ENCODE assay signal across 10 cellular contexts in the genomic region with DNA sequence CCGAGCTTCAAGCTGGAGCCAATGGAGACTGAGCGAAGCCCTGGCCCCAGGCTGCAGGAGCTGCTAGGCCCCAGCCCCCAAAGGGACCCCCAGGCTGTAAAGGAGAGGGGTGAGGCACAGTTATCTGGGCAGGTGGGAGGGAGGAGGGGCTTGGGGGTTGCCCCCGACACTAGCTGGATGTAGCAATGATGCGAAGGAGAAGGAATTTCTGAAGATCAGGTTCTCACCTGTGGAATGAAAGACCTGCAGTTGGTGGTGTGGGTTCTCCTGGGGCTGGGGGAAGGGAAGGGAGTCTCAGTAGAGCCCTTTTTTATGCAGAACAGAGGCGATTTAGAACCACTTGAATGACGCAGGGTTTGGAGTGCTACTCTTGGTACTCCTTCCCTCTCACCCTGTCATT. TPM values are rescaled to one million over a fixed set of nuclear protein-coding genes. Genes with fewer than 3 reads are reported as not detected.
DNase-seq lines count a peak whose midpoint lies in the region; ATAC-seq and TF ChIP-seq lines count a peak whose summit lies in the region.
"Had no signal": no experiment of that assay in that cellular context is flagged by ENCODE, and none has a peak within 500 bp of the region (broad histone marks: within the 10 kb centered on the region; RNA-seq: fewer than 3 reads in every experiment).

No MANE protein-coding gene starts in this region.

- no peak for ATAC-seq in activated naive CD4-positive, alpha-beta T cell treated with anti-CD3 and anti-CD28 coated beads, Interleukin-2, amount 50 U/mL, for 72 hours
- no peak for ATAC-seq in thoracic aorta (ENCODE audit: insufficient number of reproducible peaks, low FRiP score, low read depth)

- H3K4me3 Mint-ChIP-seq in activated naive CD4-positive, alpha-beta T cell treated with anti-CD3 and anti-CD28 coated beads, Interleukin-2, amount 10 ng/mL, durations not matched to agents 7 days and 5 days = peak overlapping the region; percentile 85
- peak overlapping the region; percentile 97 for H3K4me3 Mint-ChIP-seq in activated naive CD8-positive, alpha-beta T cell treated with anti-CD3 and anti-CD28 coated beads for 36 hours
- H3K4me3 Mint-ChIP-seq in immature natural killer cell = peak overlapping the region; percentile 39 to 91 (median 80)

- H3K36me3 Mint-ChIP-seq in activated naive CD4-positive, alpha-beta T cell treated with anti-CD3 and anti-CD28 coated beads, Interleukin-2, amount 10 ng/mL, durations not matched to agents 7 days and 5 days = peaks cover 64% of the 10 kb centered on the region
- peaks cover 67 to 72% of the 10 kb centered on the region in 2 donors for H3K36me3 Mint-ChIP-seq in activated naive CD4-positive, alpha-beta T cell treated with anti-CD3 and anti-CD28 coated beads, Interleukin-2, amount 50 U/mL, for 72 hours
- H3K36me3 Mint-ChIP-seq in activated naive CD8-positive, alpha-beta T cell treated with anti-CD3 and anti-CD28 coated beads for 36 hours = peaks cover 65% of the 10 kb centered on the region
- H3K36me3 Mint-ChIP-seq in immature natural killer cell = peaks cover 27 to 48% (median 42%) of the 10 kb centered on the region in 3 donors

- H3K36me3 ChIP-seq in thoracic aorta = peaks cover 33% of the 10 kb centered on the region

- no peak for DNase-seq in activated naive CD4-positive, alpha-beta T cell treated with anti-CD3 and anti-CD28 coated beads, Interleukin-2, amount 10 ng/mL, durations not matched to agents 7 days and 5 days
- DNase-seq in activated naive CD4-positive, alpha-beta T cell treated with anti-CD3 and anti-CD28 coated beads, Interleukin-2, amount 50 U/mL, for 72 hours (ENCODE audit: low spot score in 2 of 2) = no peak
- DNase-seq in activated naive CD8-positive, alpha-beta T cell treated with anti-CD3 and anti-CD28 coated beads for 36 hours = no peak
- DNase-seq in immature natural killer cell (no peak), thoracic aorta (ENCODE audit: low spot score) (no peak), amygdala (lab: John Stamatoyannopoulos, UW) (no peak), OCI-M1 (lab: John Stamatoyannopoulos, UW) (no peak), putamen (ENCODE audit: low spot score) (no peak)

- peaks cover 14 to 28% of the 10 kb centered on the region in 2 donors for H3K4me1 ChIP-seq in thoracic aorta (ENCODE audit: control insufficient read depth in 1 of 2, low read depth in 2 of 2)

- H3K4me3 ChIP-seq in thoracic aorta = peak overlapping the region; percentile 84

- CTCF ChIA-PET in activated naive CD4-positive, alpha-beta T cell treated with anti-CD3 and anti-CD28 coated beads, Interleukin-2, amount 10 ng/mL, durations not matched to agents 7 days and 5 days (lab: Charles Lee) = no interaction called here

- TF ChIP-seq CTCF in thoracic aorta (IDR thresholded peaks at IDR 0.05) = no peak

- peaks cover 46% of the 10 kb centered on the region for H3K9me3 Mint-ChIP-seq in activated naive CD4-positive, alpha-beta T cell treated with anti-CD3 and anti-CD28 coated beads, Interleukin-2, amount 10 ng/mL, durations not matched to agents 7 days and 5 days
- H3K9me3 Mint-ChIP-seq in activated naive CD4-positive, alpha-beta T cell treated with anti-CD3 and anti-CD28 coated beads, Interleukin-2, amount 50 U/mL, for 72 hours = peaks cover 0 to 10% of the 10 kb centered on the region in 2 donors
- peaks cover 37% of the 10 kb centered on the region for H3K9me3 Mint-ChIP-seq in activated naive CD8-positive, alpha-beta T cell treated with anti-CD3 and anti-CD28 coated beads for 36 hours
- peaks cover 6 to 30% (median 21%) of the 10 kb centered on the region in 6 donors for H3K9me3 Mint-ChIP-seq in immature natural killer cell

- H3K27me3 ChIP-seq in thoracic aorta (replicated peaks; ENCODE audit: insufficient read depth) = no peaks in the 10 kb centered on the region

- peaks cover 25% of the 10 kb centered on the region for H3K9me3 ChIP-seq in thoracic aorta

- H3K4me1 Mint-ChIP-seq in activated naive CD4-positive, alpha-beta T cell treated with anti-CD3 and anti-CD28 coated beads, Interleukin-2, amount 10 ng/mL, durations not matched to agents 7 days and 5 days = peaks cover 31% of the 10 kb centered on the region
- peaks cover 18% of the 10 kb centered on the region for H3K4me1 Mint-ChIP-seq in activated naive CD8-positive, alpha-beta T cell treated with anti-CD3 and anti-CD28 coated beads for 36 hours
- peaks cover 39 to 51% of the 10 kb centered on the region in 2 donors for H3K4me1 Mint-ChIP-seq in immature natural killer cell

- H3K27ac ChIP-seq in thoracic aorta = no peak overlapping the region
- H3K27ac ChIP-seq: RWPE1 had no signal

- H3K27ac Mint-ChIP-seq in activated naive CD4-positive, alpha-beta T cell treated with anti-CD3 and anti-CD28 coated beads, Interleukin-2, amount 10 ng/mL, durations not matched to agents 7 days and 5 days = peak overlapping the region; percentile 87
- H3K27ac Mint-ChIP-seq in activated naive CD4-positive, alpha-beta T cell treated with anti-CD3 and anti-CD28 coated beads, Interleukin-2, amount 50 U/mL, for 72 hours = no peak overlapping the region
- peak overlapping the region; percentile 52 for H3K27ac Mint-ChIP-seq in activated naive CD8-positive, alpha-beta T cell treated with anti-CD3 and anti-CD28 coated beads for 36 hours
- H3K27ac Mint-ChIP-seq in immature natural killer cell = peak overlapping the region in 4 of 6 donors; percentile 22 to 96 (median 51)

- H3K27me3 Mint-ChIP-seq in activated naive CD4-positive, alpha-beta T cell treated with anti-CD3 and anti-CD28 coated beads, Interleukin-2, amount 10 ng/mL, durations not matched to agents 7 days and 5 days = peaks cover 6% of the 10 kb centered on the region
- H3K27me3 Mint-ChIP-seq in activated naive CD8-positive, alpha-beta T cell treated with anti-CD3 and anti-CD28 coated beads for 36 hours = no peaks in the 10 kb centered on the region
- H3K27me3 Mint-ChIP-seq in immature natural killer cell (ENCODE audit: low read depth in 3 of 3) = peaks cover 0 to 11% (median 7%) of the 10 kb centered on the region in 3 donors

RNA-seq across cellular contexts. Expression of a gene that starts 1.8 kb away (rescaled TPM):
- total RNA-seq in activated naive CD4-positive, alpha-beta T cell treated with anti-CD3 and anti-CD28 coated beads, Interleukin-2, amount 50 U/mL, for 72 hours = 10 to 100 TPM; 16.2 to 20.6 TPM
- total RNA-seq in activated naive CD8-positive, alpha-beta T cell treated with anti-CD3 and anti-CD28 coated beads for 36 hours = 10 to 100 TPM; 29.7 to 30.5 TPM
- 10 to 100 TPM; 38.2 to 51.0 (median 42.9) TPM for polyA plus RNA-seq in immature natural killer cell
- total RNA-seq in thoracic aorta = 10 to 100 TPM; 41.4 to 59.5 TPM

RNA-seq across cellular contexts. Expression of a gene that starts 20.1 kb away (rescaled TPM):
- total RNA-seq in activated naive CD4-positive, alpha-beta T cell treated with anti-CD3 and anti-CD28 coated beads, Interleukin-2, amount 50 U/mL, for 72 hours = 1 to 10 TPM; 5.4 to 5.9 TPM
- 1 to 10 TPM; 4.8 to 5.3 TPM for total RNA-seq in activated naive CD8-positive, alpha-beta T cell treated with anti-CD3 and anti-CD28 coated beads for 36 hours
- polyA plus RNA-seq in immature natural killer cell = 1 to 10 TPM; 2.9 to 4.6 (median 3.9) TPM
- total RNA-seq in thoracic aorta = 1 to 10 TPM; 2.3 to 5.1 TPM

RNA-seq across cellular contexts. Expression of a gene that starts 20.2 kb away (rescaled TPM):
- total RNA-seq in activated naive CD4-positive, alpha-beta T cell treated with anti-CD3 and anti-CD28 coated beads, Interleukin-2, amount 50 U/mL, for 72 hours = 10 to 100 TPM in 1 of 2 donors, 1 to 10 TPM in 1; 7.4 to 26.0 TPM
- 10 to 100 TPM; 34.2 to 35.5 TPM for total RNA-seq in activated naive CD8-positive, alpha-beta T cell treated with anti-CD3 and anti-CD28 coated beads for 36 hours
- polyA plus RNA-seq in immature natural killer cell = 10 to 100 TPM; 10.8 to 24.9 (median 20.2) TPM
- 10 to 100 TPM; 11.5 to 41.6 TPM for total RNA-seq in thoracic aorta

RNA-seq across cellular contexts. Expression of a gene that starts 28.7 kb away (rescaled TPM):
- under 1 TPM in 1 of 2 donors, not detected in 1; 0.16 TPM for total RNA-seq in activated naive CD4-positive, alpha-beta T cell treated with anti-CD3 and anti-CD28 coated beads, Interleukin-2, amount 50 U/mL, for 72 hours
- total RNA-seq in activated naive CD8-positive, alpha-beta T cell treated with anti-CD3 and anti-CD28 coated beads for 36 hours = under 1 TPM; 0.08 to 0.12 TPM
- polyA plus RNA-seq in immature natural killer cell = under 1 TPM in 2 of 3 donors, not detected in 1; 0.32 to 0.46 TPM
- total RNA-seq in thoracic aorta = 1 to 10 TPM; 3.5 to 6.1 TPM
- total RNA-seq: HT1080 had no signal

RNA-seq across cellular contexts. Expression of a gene that starts 50.2 kb away (rescaled TPM):
- 10 to 100 TPM in 1 of 2 donors, 1 to 10 TPM in 1; 9.2 to 19.3 TPM for total RNA-seq in activated naive CD4-positive, alpha-beta T cell treated with anti-CD3 and anti-CD28 coated beads, Interleukin-2, amount 50 U/mL, for 72 hours
- 10 to 100 TPM; 12.2 to 12.8 TPM for total RNA-seq in activated naive CD8-positive, alpha-beta T cell treated with anti-CD3 and anti-CD28 coated beads for 36 hours
- polyA plus RNA-seq in immature natural killer cell = 10 to 100 TPM in 1 of 3 donors, 1 to 10 TPM in 2; 6.2 to 14.5 (median 9.8) TPM
- 10 to 100 TPM in 1 of 2 donors, 1 to 10 TPM in 1; 1.2 to 11.1 TPM for total RNA-seq in thoracic aorta

Comparison
In these comparisons a context has a peak if more than half of its experiments do, and no peak if none do; other contexts are left out.
1. H3K27ac Mint-ChIP-seq: peak in activated naive CD4-positive, alpha-beta T cell treated with anti-CD3 and anti-CD28 coated beads, Interleukin-2, amount 10 ng/mL, durations not matched to agents 7 days and 5 days (single experiment), activated naive CD8-positive, alpha-beta T cell treated with anti-CD3 and anti-CD28 coated beads for 36 hours (single experiment) and immature natural killer cell (4 of 6); none in activated naive CD4-positive, alpha-beta T cell treated with anti-CD3 and anti-CD28 coated beads, Interleukin-2, amount 50 U/mL, for 72 hours (0 of 2).
2. Peak in every context shown above with its lines, with median percentiles within 50 percentile points of each other: H3K4me3 Mint-ChIP-seq.